In the genomic region with DNA sequence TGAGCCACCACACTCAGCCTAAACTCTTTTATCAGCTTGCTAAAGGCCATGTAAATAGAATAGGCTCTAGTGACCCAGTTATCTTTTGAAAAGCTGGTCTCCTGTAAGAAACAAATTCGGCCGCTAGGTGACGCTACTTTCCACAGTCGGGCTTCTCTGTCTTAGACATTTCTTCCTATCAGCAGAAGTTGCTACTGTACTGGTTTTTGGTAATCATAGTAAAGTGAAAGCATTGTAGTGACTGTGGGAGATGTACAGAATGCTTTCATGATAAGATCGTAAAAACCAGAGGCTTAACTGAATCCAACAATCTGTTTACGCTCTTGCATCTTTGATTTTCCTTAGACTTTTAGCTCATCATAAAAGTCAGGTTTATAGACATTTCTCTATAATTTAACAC, we compare ENCODE assay signal across 8 cellular contexts.
A peak's percentile ranks its signal among the peaks of the same experiment; 100 is the strongest.
DNase-seq lines count a peak whose midpoint lies in the region; ATAC-seq and TF ChIP-seq lines count a peak whose summit lies in the region.

No MANE protein-coding gene starts in this region.

- H3K36me3 ChIP-seq in GM06990 (ENCODE audit: control insufficient read depth, insufficient read depth, low read length) = no peaks in the 10 kb centered on the region
- H3K36me3 ChIP-seq in KMS-11 (ENCODE audit: insufficient read depth) = no peaks in the 10 kb centered on the region

- H3K27me3 ChIP-seq in GM06990 (replicated peaks; ENCODE audit: control insufficient read depth, insufficient read depth, low read length) (no peaks in the 10 kb centered on the region), KMS-11 (ENCODE audit: insufficient read depth, low read depth) (no peaks in the 10 kb centered on the region), right cardiac atrium (ENCODE audit: control insufficient read depth, insufficient read depth) (no peaks in the 10 kb centered on the region)

- H2AFZ ChIP-seq in KMS-11 (ENCODE audit: low read depth) = no peak overlapping the region

- H3K4me1 ChIP-seq in KMS-11 (ENCODE audit: low read depth, poor library complexity, severe bottlenecking) (no peaks in the 10 kb centered on the region), right cardiac atrium (ENCODE audit: control insufficient read depth, insufficient read depth, low read length) (no peaks in the 10 kb centered on the region)

- intact Hi-C loops in right cardiac atrium (cut with DNase I) = no loop called here

- TF ChIP-seq CTCF in GM06990 (IDR thresholded peaks at IDR 0.05; ENCODE audit: insufficient read depth, low read length, poor library complexity, severe bottlenecking) = peak; percentile 89
- peak; percentile 83 for TF ChIP-seq CTCF in KMS-11 (conservative IDR thresholded peaks at IDR 0.05; ENCODE audit: low read depth, low read length)

- no peak overlapping the region for H3K27ac Mint-ChIP-seq in activated naive CD4-positive, alpha-beta T cell treated with anti-CD3 and anti-CD28 coated beads, Interleukin-2, amount 10 ng/mL, durations not matched to agents 7 days and 5 days

- no peaks in the 10 kb centered on the region for H3K79me2 ChIP-seq in KMS-11 (ENCODE audit: insufficient read depth, low read depth)

- H3K9me3 Mint-ChIP-seq in activated naive CD4-positive, alpha-beta T cell treated with anti-CD3 and anti-CD28 coated beads, Interleukin-2, amount 10 ng/mL, durations not matched to agents 7 days and 5 days = no peaks in the 10 kb centered on the region

- DNase-seq in GM06990 (ENCODE audit: extremely low read depth, insufficient read length) (peak; percentile 27), right cardiac atrium (peak in 2 of 3 donors; percentile 25 to 65), NCI-H1048 (lab: John Stamatoyannopoulos, UW) (no peak)
- peak; percentile 84 for DNase-seq in activated naive CD4-positive, alpha-beta T cell treated with anti-CD3 and anti-CD28 coated beads, Interleukin-2, amount 10 ng/mL, durations not matched to agents 7 days and 5 days
- peak; percentile 57 to 81 (median 59) for DNase-seq in stimulated activated CD4-positive, alpha-beta T cell treated with anti-CD3 and anti-CD28 coated beads, Interleukin-12 subunit alpha, Interleukin-12 subunit beta, amount 100 ng/mL, for 48 hours (ENCODE audit: low read depth in 2 of 3, low spot score in 1 of 3)

- peak; percentile 97 for ATAC-seq in GM21723 (IDR thresholded peaks at IDR 0.05; ENCODE audit: unreplicated experiment)
- peak; percentile 95 for ATAC-seq in SK-N-SH treated with all-trans-retinoic acid at 6 μM for 48 hours
- no peak for ATAC-seq in right cardiac atrium

- no peaks in the 10 kb centered on the region for H3K9me3 ChIP-seq in right cardiac atrium (ENCODE audit: control insufficient read depth, low read length)

- CTCF ChIA-PET in activated naive CD4-positive, alpha-beta T cell treated with anti-CD3 and anti-CD28 coated beads, Interleukin-2, amount 10 ng/mL, durations not matched to agents 7 days and 5 days (lab: Charles Lee) = interaction anchor here (0.8 to 2.3 kb wide), 17 partner anchors 9 to 302 kb away, joined by 3 to 10 read pairs (median 3); no protein-coding TSS in a partner anchor

- H3K4me2 ChIP-seq in KMS-11 = no peak overlapping the region

- H3K4me3 ChIP-seq in GM06990 (replicated peaks; ENCODE audit: low read depth, low read length) (no peak overlapping the region), KMS-11 (IDR thresholded peaks at IDR 0.05; ENCODE audit: insufficient read depth, low read depth, low read length) (no peak overlapping the region), right cardiac atrium (ENCODE audit: low read length) (no peak overlapping the region)

- peaks cover 1% of the 10 kb centered on the region for H3K36me3 Mint-ChIP-seq in activated naive CD4-positive, alpha-beta T cell treated with anti-CD3 and anti-CD28 coated beads, Interleukin-2, amount 10 ng/mL, durations not matched to agents 7 days and 5 days

- 12% methylated on average over 6 of the region's 6 CpGs for WGBS in right cardiac atrium

- H3K4me1 Mint-ChIP-seq in activated naive CD4-positive, alpha-beta T cell treated with anti-CD3 and anti-CD28 coated beads, Interleukin-2, amount 10 ng/mL, durations not matched to agents 7 days and 5 days = peaks cover 2% of the 10 kb centered on the region

- H3K4me3 Mint-ChIP-seq in activated naive CD4-positive, alpha-beta T cell treated with anti-CD3 and anti-CD28 coated beads, Interleukin-2, amount 10 ng/mL, durations not matched to agents 7 days and 5 days = no peak overlapping the region

- H3K27ac ChIP-seq in KMS-11 (no peak overlapping the region), right cardiac atrium (ENCODE audit: low read length) (no peak overlapping the region)

- no peaks in the 10 kb centered on the region for H3K27me3 Mint-ChIP-seq in activated naive CD4-positive, alpha-beta T cell treated with anti-CD3 and anti-CD28 coated beads, Interleukin-2, amount 10 ng/mL, durations not matched to agents 7 days and 5 days

- H4K20me1 ChIP-seq in KMS-11 (ENCODE audit: insufficient read depth) = no peaks in the 10 kb centered on the region

- no peak overlapping the region for H3K9ac ChIP-seq in KMS-11

TF ChIP-seq in SK-N-SH treated with all-trans-retinoic acid at 6 μM for 48 hours, 23 proteins besides CTCF, POLR2A, EP300 and RAD21:
- TF ChIP-seq, protein P1, sequence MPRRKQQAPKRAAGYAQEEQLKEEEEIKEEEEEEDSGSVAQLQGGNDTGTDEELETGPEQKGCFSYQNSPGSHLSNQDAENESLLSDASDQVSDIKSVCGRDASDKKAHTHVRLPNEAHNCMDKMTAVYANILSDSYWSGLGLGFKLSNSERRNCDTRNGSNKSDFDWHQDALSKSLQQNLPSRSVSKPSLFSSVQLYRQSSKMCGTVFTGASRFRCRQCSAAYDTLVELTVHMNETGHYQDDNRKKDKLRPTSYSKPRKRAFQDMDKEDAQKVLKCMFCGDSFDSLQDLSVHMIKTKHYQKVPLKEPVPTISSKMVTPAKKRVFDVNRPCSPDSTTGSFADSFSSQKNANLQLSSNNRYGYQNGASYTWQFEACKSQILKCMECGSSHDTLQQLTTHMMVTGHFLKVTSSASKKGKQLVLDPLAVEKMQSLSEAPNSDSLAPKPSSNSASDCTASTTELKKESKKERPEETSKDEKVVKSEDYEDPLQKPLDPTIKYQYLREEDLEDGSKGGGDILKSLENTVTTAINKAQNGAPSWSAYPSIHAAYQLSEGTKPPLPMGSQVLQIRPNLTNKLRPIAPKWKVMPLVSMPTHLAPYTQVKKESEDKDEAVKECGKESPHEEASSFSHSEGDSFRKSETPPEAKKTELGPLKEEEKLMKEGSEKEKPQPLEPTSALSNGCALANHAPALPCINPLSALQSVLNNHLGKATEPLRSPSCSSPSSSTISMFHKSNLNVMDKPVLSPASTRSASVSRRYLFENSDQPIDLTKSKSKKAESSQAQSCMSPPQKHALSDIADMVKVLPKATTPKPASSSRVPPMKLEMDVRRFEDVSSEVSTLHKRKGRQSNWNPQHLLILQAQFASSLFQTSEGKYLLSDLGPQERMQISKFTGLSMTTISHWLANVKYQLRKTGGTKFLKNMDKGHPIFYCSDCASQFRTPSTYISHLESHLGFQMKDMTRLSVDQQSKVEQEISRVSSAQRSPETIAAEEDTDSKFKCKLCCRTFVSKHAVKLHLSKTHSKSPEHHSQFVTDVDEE (CRISPR knock-in tag; IDR thresholded peaks at IDR 0.05) = no peak
- no peak for TF ChIP-seq ZC3H10 (CRISPR knock-in tag; IDR thresholded peaks at IDR 0.05)
- TF ChIP-seq ZNF70 (CRISPR knock-in tag; IDR thresholded peaks at IDR 0.05) = no peak
- TF ChIP-seq RARB (CRISPR knock-in tag; IDR thresholded peaks at IDR 0.05) = no peak
- no peak for TF ChIP-seq ESRRG (CRISPR knock-in tag; IDR thresholded peaks at IDR 0.05)

Comparison
In these comparisons a context has a peak if more than half of its experiments do, and no peak if none do; other contexts are left out.
1. ATAC-seq: peak in GM21723 (single experiment) and SK-N-SH treated with all-trans-retinoic acid at 6 μM for 48 hours (single experiment); none in right cardiac atrium (0 of 2).